8 cellular contexts compared by ENCODE assay signal in the genomic region with DNA sequence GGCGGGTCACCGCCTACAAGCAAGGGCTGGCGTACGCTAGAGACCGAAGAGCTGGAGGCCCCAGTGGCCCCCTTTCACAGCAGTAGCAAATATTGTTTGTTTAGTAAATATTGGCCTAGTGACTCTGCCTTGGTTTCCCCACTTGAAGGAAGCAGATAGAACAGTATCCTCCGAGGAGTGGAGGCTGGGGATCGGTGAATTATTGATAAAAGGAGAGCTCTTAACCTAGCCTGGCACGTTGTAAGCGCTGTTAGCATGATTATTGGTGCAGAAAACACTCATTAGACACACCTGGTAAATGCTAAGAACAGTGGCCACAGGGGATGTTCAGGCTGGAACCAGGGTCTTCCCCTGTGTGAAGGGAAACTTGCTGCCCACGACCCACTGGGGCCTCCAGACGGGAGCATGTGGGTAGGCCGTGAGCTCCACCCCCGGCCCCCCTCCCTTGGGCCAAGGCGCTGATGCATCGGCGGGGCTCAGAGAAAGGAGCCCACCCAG. TPM values are rescaled to one million over a fixed set of nuclear protein-coding genes. Genes with fewer than 3 reads are reported as not detected.
DNase-seq lines count a peak whose midpoint lies in the region; ATAC-seq and TF ChIP-seq lines count a peak whose summit lies in the region.

No MANE protein-coding gene starts in this region.

- CTCF ChIA-PET in activated CD4-positive, alpha-beta memory T cell treated with anti-CD3 and anti-CD28 coated beads for 36 hours (lab: Charles Lee) = interaction anchor here (0.9 to 1.6 kb wide), 11 partner anchors 12 to 187 kb away, joined by 3 to 10 read pairs (median 5); a partner anchor contains a TSS

- H3K27me3 Mint-ChIP-seq in activated CD4-positive, alpha-beta memory T cell treated with anti-CD3 and anti-CD28 coated beads for 36 hours = peaks cover 3% of the 10 kb centered on the region

- no peak for TF ChIP-seq CTCF in GM12864 (IDR thresholded peaks at IDR 0.05; ENCODE audit: low read depth, low read length, missing control alignments)
- no peak for TF ChIP-seq CTCF in left ventricle myocardium inferior (IDR thresholded peaks at IDR 0.05; ENCODE audit: borderline replicate concordance)

- ATAC-seq in HG02678 (IDR thresholded peaks at IDR 0.05; ENCODE audit: unreplicated experiment) = peak; percentile 4

- H3K9ac ChIP-seq in skeletal muscle tissue (ENCODE audit: low read depth in 1 of 3, low read length in 3 of 3) = peak overlapping the region; percentile 84 to 95 (median 95)

- H3K4me3 ChIP-seq in GM12864 (ENCODE audit: low read depth, low read length) = peak overlapping the region; percentile 99
- peak overlapping the region; percentile 91 for H3K4me3 ChIP-seq in left ventricle myocardium inferior
- H3K4me3 ChIP-seq in skeletal muscle tissue (ENCODE audit: low read length in 3 of 3) = peak overlapping the region; percentile 75 to 94 (median 89)

- H3K27ac ChIP-seq in left ventricle myocardium inferior (replicated peaks) = peak overlapping the region; percentile 99
- peak overlapping the region; percentile 100 for H3K27ac ChIP-seq in skeletal muscle tissue (ENCODE audit: low read depth, low read length)

- peak overlapping the region; percentile 99 for H3K4me3 Mint-ChIP-seq in activated CD4-positive, alpha-beta memory T cell treated with anti-CD3 and anti-CD28 coated beads for 36 hours

- peak overlapping the region; percentile 97 for H3K27ac Mint-ChIP-seq in activated CD4-positive, alpha-beta memory T cell treated with anti-CD3 and anti-CD28 coated beads for 36 hours

- DNase-seq in GM12864 (ENCODE audit: low read depth) = no peak
- DNase-seq in activated CD4-positive, alpha-beta memory T cell treated with anti-CD3 and anti-CD28 coated beads for 36 hours = no peak
- DNase-seq in left ventricle myocardium inferior = no peak
- DNase-seq in NK-92 treated with Interleukin-12 subunit alpha and Interleukin-12 subunit beta, amount 100 ng/mL, for 24 hours (lab: John Stamatoyannopoulos, UW) = no peak
- no peak for DNase-seq in epidermal melanocyte (ENCODE audit: insufficient read length, low spot score)
- DNase-seq in NCI-H1417 (lab: John Stamatoyannopoulos, UW) = no peak

- H3K4me1 Mint-ChIP-seq in activated CD4-positive, alpha-beta memory T cell treated with anti-CD3 and anti-CD28 coated beads for 36 hours (ENCODE audit: low read depth) = peaks cover 37% of the 10 kb centered on the region

- peaks cover 7% of the 10 kb centered on the region for H3K36me3 ChIP-seq in left ventricle myocardium inferior
- peaks cover 0 to 3% (median 0%) of the 10 kb centered on the region in 3 donors for H3K36me3 ChIP-seq in skeletal muscle tissue (ENCODE audit: control insufficient read depth in 3 of 3, insufficient read depth in 3 of 3, low read length in 3 of 3)

- H3K36me3 Mint-ChIP-seq in activated CD4-positive, alpha-beta memory T cell treated with anti-CD3 and anti-CD28 coated beads for 36 hours = peaks cover 36% of the 10 kb centered on the region

- no peaks in the 10 kb centered on the region for H3K27me3 ChIP-seq in left ventricle myocardium inferior (ENCODE audit: low read depth)
- peaks cover 0 to 20% (median 4%) of the 10 kb centered on the region in 3 donors for H3K27me3 ChIP-seq in skeletal muscle tissue (ENCODE audit: control insufficient read depth in 3 of 3, insufficient read depth in 3 of 3, low read length in 3 of 3)

- intact Hi-C loops in activated CD4-positive, alpha-beta memory T cell treated with anti-CD3 and anti-CD28 coated beads for 36 hours (cut with micrococcal nuclease) = loop anchor here (1.0 to 5.0 kb wide), 3 partner anchors 52 to 360 kb away; a partner anchor contains a TSS
- intact Hi-C loops in left ventricle myocardium inferior (cut with micrococcal nuclease) = no loop called here

- POLR2A ChIA-PET in activated CD4-positive, alpha-beta memory T cell treated with anti-CD3 and anti-CD28 coated beads for 36 hours (lab: Charles Lee) = interaction anchor here (0.5 to 6.5 kb wide), 20 partner anchors 9 to 857 kb away, joined by 3 to 167 read pairs (median 4); a partner anchor contains a TSS

- H3K4me1 ChIP-seq in left ventricle myocardium inferior (peaks cover 80% of the 10 kb centered on the region), skeletal muscle tissue (ENCODE audit: control insufficient read depth in 3 of 3, insufficient read depth in 3 of 3, low read length in 3 of 3) (peaks cover 34 to 60% (median 41%) of the 10 kb centered on the region in 3 donors)

- H3K9me3 Mint-ChIP-seq in activated CD4-positive, alpha-beta memory T cell treated with anti-CD3 and anti-CD28 coated beads for 36 hours = no peaks in the 10 kb centered on the region

- H3K9me3 ChIP-seq in left ventricle myocardium inferior (replicated peaks) (no peaks in the 10 kb centered on the region), skeletal muscle tissue (ENCODE audit: control insufficient read depth in 3 of 3, low read length in 3 of 3) (no peaks in the 10 kb centered on the region)

RNA-seq across cellular contexts. Expression of a gene that starts 2.2 kb away (rescaled TPM):
- total RNA-seq in activated CD4-positive, alpha-beta memory T cell treated with anti-CD3 and anti-CD28 coated beads for 36 hours = 100 to 1,000 TPM; 129 to 137 TPM
- 17.3 TPM for total RNA-seq in left ventricle myocardium inferior
- 23.5 TPM for total RNA-seq in skeletal muscle tissue

RNA-seq across cellular contexts. Expression of a gene that starts 2.2 kb away (rescaled TPM):
- 10 to 100 TPM; 65.5 to 66.3 TPM for total RNA-seq in activated CD4-positive, alpha-beta memory T cell treated with anti-CD3 and anti-CD28 coated beads for 36 hours
- 39.2 TPM for total RNA-seq in left ventricle myocardium inferior
- 24.5 TPM for total RNA-seq in skeletal muscle tissue

RNA-seq across cellular contexts. Expression of a gene that starts 34.3 kb away (rescaled TPM):
- total RNA-seq in activated CD4-positive, alpha-beta memory T cell treated with anti-CD3 and anti-CD28 coated beads for 36 hours = 10 to 100 TPM; 89.8 to 90.9 TPM
- total RNA-seq in left ventricle myocardium inferior (35.4 TPM), skeletal muscle tissue (10.4 TPM)

RNA-seq across cellular contexts. Expression of a gene that starts 35.9 kb away (rescaled TPM):
- total RNA-seq in activated CD4-positive, alpha-beta memory T cell treated with anti-CD3 and anti-CD28 coated beads for 36 hours = 10 to 100 TPM; 59.2 to 61.3 TPM
- total RNA-seq in left ventricle myocardium inferior = 19.6 TPM
- 13.0 TPM for total RNA-seq in skeletal muscle tissue

RNA-seq across cellular contexts. Expression of a gene that starts 49.7 kb away (rescaled TPM):
- total RNA-seq in activated CD4-positive, alpha-beta memory T cell treated with anti-CD3 and anti-CD28 coated beads for 36 hours = 1 to 10 TPM; 5.0 to 5.6 TPM
- total RNA-seq in left ventricle myocardium inferior (6.3 TPM), skeletal muscle tissue (13.6 TPM)
